Comparison of ENCODE assay signal across 22 cellular contexts in genomic region chr17:66415366-66416206, GRCh38.
DNase-seq lines count a peak whose midpoint lies in the region; ATAC-seq, FAIRE-seq and TF ChIP-seq lines count a peak whose summit lies in the region.
"Had no signal": no experiment of that assay in that cellular context is flagged by ENCODE, and none has a peak within 500 bp of the region (broad histone marks: within the 10 kb centered on the region; RNA-seq: fewer than 3 reads in every experiment).

No MANE protein-coding gene starts in this region.

- H2AK5ac ChIP-seq in H9 (ENCODE audit: insufficient read length, low read length) = no peak overlapping the region

- H3K4me3 ChIP-seq in A549 = no peak overlapping the region
- H3K4me3 ChIP-seq in mucosa of descending colon = no peak overlapping the region
- H3K4me3 ChIP-seq in HAP-1 = no peak overlapping the region
- H3K4me3 ChIP-seq: GM23248, ovary had no signal

- TF ChIP-seq EP300 in A549 (IDR thresholded peaks at IDR 0.05) = no peak

- 44% methylated on average over 11 of the region's 11 CpGs for WGBS in A549 (ENCODE audit: missing lambda C conversion rate)
- no CpG with 5 or more reads among the region's 11 CpGs for WGBS in H9 (ENCODE audit: extremely low coverage, insufficient read length, low lambda C conversion rate)

- H3K27ac ChIP-seq in A549 (peak overlapping the region; percentile 46 to 76), H9 (ENCODE audit: insufficient read length, low read depth, low read length) (no peak overlapping the region)
- H3K27ac ChIP-seq: brain microvascular endothelial cell, GM23248, KMS-11, ovary had no signal

- H3K36me3 ChIP-seq in mucosa of descending colon (ENCODE audit: low read depth) (no peaks in the 10 kb centered on the region), HAP-1 (replicated peaks) (no peaks in the 10 kb centered on the region)
- H3K36me3 ChIP-seq: brain microvascular endothelial cell, ovary had no signal

- ATAC-seq in A549 (peak in 1 of 2 experiments; percentile 45; a peak in 2 of 6 replicates), mucosa of descending colon (peak; percentile 88), HG03378 (IDR thresholded peaks at IDR 0.05; ENCODE audit: unreplicated experiment) (no peak)
- ATAC-seq in activated CD8-positive, alpha-beta T cell treated with anti-CD3 and anti-CD28 coated beads, Interleukin-2, amount 10 ng/mL, durations not matched to agents 7 days and 5 days = no peak
- no peak for ATAC-seq in activated CD4-positive, alpha-beta T cell treated with anti-CD3 and anti-CD28 coated beads for 36 hours

- no peak overlapping the region for H3K14ac ChIP-seq in H9 (ENCODE audit: insufficient read depth, low read length)

- peak; percentile 23 for FAIRE-seq in A549 (lab: Jason Lieb, UNC)

- H3K79me1 ChIP-seq in H9 (ENCODE audit: insufficient read depth, low read depth, low read length, poor library complexity, severe bottlenecking) = no peaks in the 10 kb centered on the region

- no peak overlapping the region for H2BK15ac ChIP-seq in H9 (ENCODE audit: low read depth, low read length)

- H3K4me1 Mint-ChIP-seq in H9 = peaks cover 7 to 16% of the 10 kb centered on the region in 2 experiments
- H3K4me1 Mint-ChIP-seq in activated CD8-positive, alpha-beta T cell treated with anti-CD3 and anti-CD28 coated beads, Interleukin-2, amount 10 ng/mL, durations not matched to agents 7 days and 5 days (ENCODE audit: low read depth) = peaks cover 58% of the 10 kb centered on the region
- peaks cover 64% of the 10 kb centered on the region for H3K4me1 Mint-ChIP-seq in activated CD4-positive, alpha-beta T cell treated with anti-CD3 and anti-CD28 coated beads for 36 hours

- no peak overlapping the region for H3T11ph ChIP-seq in H9 (ENCODE audit: low read length)

- H3K56ac ChIP-seq in H9 (ENCODE audit: insufficient read length, low read depth, low read length) = no peak overlapping the region

- H2BK5ac ChIP-seq in H9 (ENCODE audit: insufficient read length, low read length) = no peak overlapping the region

- H4K91ac ChIP-seq in H9 (ENCODE audit: insufficient read length, low read depth, low read length) = no peak overlapping the region

- intact Hi-C loops in mucosa of descending colon (cut with DNase I, micrococcal nuclease) = no loop called here
- intact Hi-C loops in activated CD4-positive, alpha-beta T cell treated with anti-CD3 and anti-CD28 coated beads for 36 hours (cut with DNase I, micrococcal nuclease) = no loop called here

- no peaks in the 10 kb centered on the region for H3K27me3 ChIP-seq in H9 (ENCODE audit: insufficient read depth, low read length)
- H3K27me3 ChIP-seq in HAP-1 (ENCODE audit: low read depth) = no peaks in the 10 kb centered on the region
- H3K27me3 ChIP-seq: brain microvascular endothelial cell, ovary had no signal

- H3K23ac ChIP-seq in H9 (ENCODE audit: insufficient read length, low read depth, low read length) = no peak overlapping the region

- TF ChIP-seq RAD21 in A549 (conservative IDR thresholded peaks at IDR 0.05 in 1 of 2, IDR thresholded peaks at IDR 0.05 in 1 of 2) = no peak

- no peaks in the 10 kb centered on the region for H4K20me1 ChIP-seq in H9 (ENCODE audit: control insufficient read depth, insufficient read depth, insufficient read length)

- in situ Hi-C loops in HAP-1 (cut with MboI; ENCODE audit: low sequenced_read_pairs) = no loop called here

- H3K4me2 ChIP-seq in A549 (peak overlapping the region; percentile 56), H9 (ENCODE audit: insufficient read depth, insufficient read length, low read length) (no peak overlapping the region)
- H3K4me2 ChIP-seq: KMS-11 had no signal

- H3K18ac ChIP-seq in H9 (ENCODE audit: insufficient read length, low read depth, low read length) = no peak overlapping the region

- H3K27ac Mint-ChIP-seq in H9 = peak overlapping the region in 2 of 3 experiments; percentile 77 to 79; a peak in 2 of 7 replicates
- H3K27ac Mint-ChIP-seq in activated CD8-positive, alpha-beta T cell treated with anti-CD3 and anti-CD28 coated beads, Interleukin-2, amount 10 ng/mL, durations not matched to agents 7 days and 5 days = peak overlapping the region; percentile 56
- no peak overlapping the region for H3K27ac Mint-ChIP-seq in activated CD4-positive, alpha-beta T cell treated with anti-CD3 and anti-CD28 coated beads for 36 hours
- H3K27ac Mint-ChIP-seq: activated CD4-positive, alpha-beta memory T cell treated with anti-CD3 and anti-CD28 coated beads, Interleukin-2, amount 10 ng/mL, durations not matched to agents 7 days and 5 days had no signal

- TF ChIP-seq CTCF in A549 (IDR thresholded peaks at IDR 0.05) (no peak), H9 (conservative IDR thresholded peaks at IDR 0.05) (no peak), mucosa of descending colon (IDR thresholded peaks at IDR 0.05) (no peak)

- H3K79me2 ChIP-seq in H9 (ENCODE audit: insufficient read depth, low read length) = no peaks in the 10 kb centered on the region

- no peaks in the 10 kb centered on the region for H3K36me3 Mint-ChIP-seq in H9 (ENCODE audit: insufficient read depth in 1 of 3, low read depth in 3 of 3)
- H3K36me3 Mint-ChIP-seq in activated CD8-positive, alpha-beta T cell treated with anti-CD3 and anti-CD28 coated beads, Interleukin-2, amount 10 ng/mL, durations not matched to agents 7 days and 5 days (ENCODE audit: low read depth) = peaks cover 23% of the 10 kb centered on the region
- H3K36me3 Mint-ChIP-seq in activated CD4-positive, alpha-beta T cell treated with anti-CD3 and anti-CD28 coated beads for 36 hours (ENCODE audit: low read depth) = peaks cover 7% of the 10 kb centered on the region

- no peak overlapping the region for H2BK12ac ChIP-seq in H9 (ENCODE audit: insufficient read length, low read depth, low read length)

- no peak overlapping the region for H4K8ac ChIP-seq in H9 (replicated peaks; ENCODE audit: insufficient read length, low read depth, low read length)

- no peaks in the 10 kb centered on the region for H3K9me3 ChIP-seq in A549
- no peaks in the 10 kb centered on the region for H3K9me3 ChIP-seq in H9 (ENCODE audit: control insufficient read depth, low read depth, low read length)
- no peaks in the 10 kb centered on the region for H3K9me3 ChIP-seq in mucosa of descending colon
- no peaks in the 10 kb centered on the region for H3K9me3 ChIP-seq in HAP-1
- H3K9me3 ChIP-seq: ovary had no signal

- H4K5ac ChIP-seq in H9 (ENCODE audit: insufficient read length, low read depth, low read length) = no peak overlapping the region

- POLR2A ChIA-PET in A549 (lab: Yijun Ruan, JAX) = interaction anchor here (1.0 kb wide), 1 partner anchor 9 kb away, joined by 3 read pairs; no protein-coding TSS in a partner anchor
- POLR2A ChIA-PET in activated CD8-positive, alpha-beta T cell treated with anti-CD3 and anti-CD28 coated beads, Interleukin-2, amount 10 ng/mL, durations not matched to agents 7 days and 5 days (lab: Charles Lee) = no interaction called here
- POLR2A ChIA-PET in activated CD4-positive, alpha-beta T cell treated with anti-CD3 and anti-CD28 coated beads for 36 hours (lab: Charles Lee) = interaction anchor here (0.6 kb wide), 1 partner anchor 207 kb away, joined by 5 read pairs; no protein-coding TSS in a partner anchor

- H3K4ac ChIP-seq in H9 (ENCODE audit: low read depth, low read length) = no peak overlapping the region

- peaks cover 52% of the 10 kb centered on the region for H3K4me1 ChIP-seq in A549
- H3K4me1 ChIP-seq in H9 (ENCODE audit: insufficient read depth, low read length) = no peaks in the 10 kb centered on the region; the same call in 1 of the 2 replicates
- H3K4me1 ChIP-seq in mucosa of descending colon (ENCODE audit: low read depth) = peaks cover 31% of the 10 kb centered on the region
- H3K4me1 ChIP-seq in HAP-1 = no peaks in the 10 kb centered on the region

- no peaks in the 10 kb centered on the region for H3K27me3 Mint-ChIP-seq in H9 (ENCODE audit: low read depth)
- no peaks in the 10 kb centered on the region for H3K27me3 Mint-ChIP-seq in activated CD8-positive, alpha-beta T cell treated with anti-CD3 and anti-CD28 coated beads, Interleukin-2, amount 10 ng/mL, durations not matched to agents 7 days and 5 days (ENCODE audit: low read depth)
- H3K27me3 Mint-ChIP-seq in activated CD4-positive, alpha-beta T cell treated with anti-CD3 and anti-CD28 coated beads for 36 hours = no peaks in the 10 kb centered on the region
- H3K27me3 Mint-ChIP-seq: activated CD4-positive, alpha-beta memory T cell treated with anti-CD3 and anti-CD28 coated beads, Interleukin-2, amount 10 ng/mL, durations not matched to agents 7 days and 5 days had no signal

- no peak for DNase-seq in A549 (ENCODE audit: low read depth in 1 of 2, low spot score in 1 of 2)
- DNase-seq in H9 = no peak
- no peak for DNase-seq in activated CD8-positive, alpha-beta T cell treated with anti-CD3 and anti-CD28 coated beads, Interleukin-2, amount 10 ng/mL, durations not matched to agents 7 days and 5 days
- peak in 1 of 3 donors; percentile 40 for DNase-seq in mucosa of descending colon
- no peak for DNase-seq in HAP-1 (ENCODE audit: low spot score in 2 of 2)
- no peak for DNase-seq in activated CD4-positive, alpha-beta T cell treated with anti-CD3 and anti-CD28 coated beads for 36 hours
- DNase-seq in NCI-H2196 treated with DMSO at 0.1 percent for 48 hours (lab: John Stamatoyannopoulos, UW; ENCODE audit: unreplicated experiment) = no peak
- DNase-seq: activated CD4-positive, alpha-beta memory T cell treated with anti-CD3 and anti-CD28 coated beads, Interleukin-2, amount 10 ng/mL, durations not matched to agents 7 days and 5 days; activated effector memory CD4-positive, alpha-beta T cell treated with anti-CD3 and anti-CD28 coated beads, Interleukin-2, amount 50 U/mL, for 16 hours; AML-193; brain microvascular endothelial cell; effector CD4-positive, alpha-beta T cell; GM23248; mesenchymal stem cell; NCI-H1417 treated with DMSO at 0.1 percent for 48 hours; NCI-H510A; ovary; stimulated activated CD4-positive, alpha-beta T cell treated with anti-CD3 and anti-CD28 coated beads, Interleukin-12 subunit alpha, Interleukin-12 subunit beta, amount 100 ng/mL, for 4 hours; substantia nigra; T-helper 9 cell had no signal

- no peak overlapping the region for H2AFZ ChIP-seq in H9 (ENCODE audit: low read length)
- H2AFZ ChIP-seq: GM23248 had no signal

- no peak overlapping the region for H2BK120ac ChIP-seq in H9 (ENCODE audit: low read depth, low read length, poor library complexity, severe bottlenecking)

- CTCF ChIA-PET in A549 (lab: Yijun Ruan, JAX) = interaction anchor here (0.6 to 1.6 kb wide), 9 partner anchors 13 to 1276 kb away, joined by 3 to 5 read pairs (median 3); no protein-coding TSS in a partner anchor
- CTCF ChIA-PET in activated CD8-positive, alpha-beta T cell treated with anti-CD3 and anti-CD28 coated beads, Interleukin-2, amount 10 ng/mL, durations not matched to agents 7 days and 5 days (lab: Charles Lee) = interaction anchor here (0.8 to 1.0 kb wide), 2 partner anchors 11 to 151 kb away, joined by 3 read pairs; no protein-coding TSS in a partner anchor
- CTCF ChIA-PET in activated CD4-positive, alpha-beta T cell treated with anti-CD3 and anti-CD28 coated beads for 36 hours (lab: Charles Lee) = interaction anchor here (0.6 to 3.6 kb wide), 4 partner anchors 10 to 95 kb away, joined by 3 to 19 read pairs (median 3); no protein-coding TSS in a partner anchor

- H3K4me3 Mint-ChIP-seq in H9 = no peak overlapping the region
- no peak overlapping the region for H3K4me3 Mint-ChIP-seq in activated CD8-positive, alpha-beta T cell treated with anti-CD3 and anti-CD28 coated beads, Interleukin-2, amount 10 ng/mL, durations not matched to agents 7 days and 5 days
- H3K4me3 Mint-ChIP-seq in activated CD4-positive, alpha-beta T cell treated with anti-CD3 and anti-CD28 coated beads for 36 hours = no peak overlapping the region
- H3K4me3 Mint-ChIP-seq: activated CD4-positive, alpha-beta memory T cell treated with anti-CD3 and anti-CD28 coated beads, Interleukin-2, amount 10 ng/mL, durations not matched to agents 7 days and 5 days had no signal

- H3K23me2 ChIP-seq in H9 (ENCODE audit: insufficient read length, low read depth, low read length, poor library complexity, severe bottlenecking) = no peaks in the 10 kb centered on the region

- H3K9ac ChIP-seq in H9 (ENCODE audit: extremely low read depth, insufficient read length, low read length) = no peak overlapping the region
- H3K9ac ChIP-seq: GM23248, KMS-11 had no signal

- TF ChIP-seq POLR2A in A549 (IDR thresholded peaks at IDR 0.05; ENCODE audit: low read length) = no peak

- H3K9me3 Mint-ChIP-seq in H9 = no peaks in the 10 kb centered on the region
- no peaks in the 10 kb centered on the region for H3K9me3 Mint-ChIP-seq in activated CD8-positive, alpha-beta T cell treated with anti-CD3 and anti-CD28 coated beads, Interleukin-2, amount 10 ng/mL, durations not matched to agents 7 days and 5 days (ENCODE audit: insufficient read depth)
- H3K9me3 Mint-ChIP-seq in activated CD4-positive, alpha-beta T cell treated with anti-CD3 and anti-CD28 coated beads for 36 hours (ENCODE audit: low read depth) = peaks cover 1% of the 10 kb centered on the region
- H3K9me3 Mint-ChIP-seq: activated CD4-positive, alpha-beta memory T cell treated with anti-CD3 and anti-CD28 coated beads, Interleukin-2, amount 10 ng/mL, durations not matched to agents 7 days and 5 days had no signal

- H2BK20ac ChIP-seq in H9 (ENCODE audit: low read depth, low read length, poor library complexity, severe bottlenecking) = no peak overlapping the region
